Comparison of ENCODE assay signal across 28 cellular contexts in genomic region chr9:3743901-3744413, GRCh38.
"Had no signal": no experiment of that assay in that cellular context is flagged by ENCODE, and none has a peak within 500 bp of the region (broad histone marks: within the 10 kb centered on the region; RNA-seq: fewer than 3 reads in every experiment).

No MANE protein-coding gene starts in this region.

- DNase-seq: activated CD4-positive, alpha-beta memory T cell treated with anti-CD3 and anti-CD28 coated beads, Interleukin-2, amount 10 ng/mL, durations not matched to agents 7 days and 5 days; activated CD4-positive, alpha-beta T cell treated with anti-CD3 and anti-CD28 coated beads for 1 hour; activated CD4-positive, alpha-beta T cell treated with anti-CD3 and anti-CD28 coated beads for 4 hours; activated CD4-positive, alpha-beta T cell treated with anti-CD3 and anti-CD28 coated beads, Interleukin-2, amount 10 ng/mL, durations not matched to agents 7 days and 5 days; activated CD4-positive, alpha-beta T cell treated with anti-CD3 and anti-CD28 coated beads, Interleukin-2, amount 50 U/mL, for 4 hours; activated CD8-positive, alpha-beta memory T cell treated with anti-CD3 and anti-CD28 coated beads, Interleukin-2, amount 50 U/mL, for 48 hours; activated gamma-delta T cell; activated naive CD4-positive, alpha-beta T cell; activated naive CD4-positive, alpha-beta T cell treated with anti-CD3 and anti-CD28 coated beads, Interleukin-2, amount 10 ng/mL, durations not matched to agents 7 days and 5 days; activated naive CD8-positive, alpha-beta T cell treated with anti-CD3 and anti-CD28 coated beads, Interleukin-2, amount 10 ng/mL, durations not matched to agents 7 days and 5 days; activated T-cell treated with anti-CD3 and anti-CD28 coated beads for 4 hours; activated T-cell treated with anti-CD3 and anti-CD28 coated beads, Interleukin-2, amount 50 U/mL, for 24 hours; activated T-cell treated with anti-CD3 and anti-CD28 coated beads, Interleukin-2, amount 50 U/mL, for 72 hours; central memory CD4-positive, alpha-beta T cell; cerebellar nuclear complex; dorsolateral prefrontal cortex; effector memory CD4-positive, alpha-beta T cell; endodermal cell; foreskin fibroblast; head of caudate nucleus; T-helper 17 cell; T1000 had no signal

- H3K27me3 Mint-ChIP-seq: activated naive CD4-positive, alpha-beta T cell treated with anti-CD3 and anti-CD28 coated beads, Interleukin-2, amount 10 ng/mL, durations not matched to agents 7 days and 5 days; brain; dendritic cell treated with granulocyte-macrophage colony-stimulating factor and Interleukin-4, amounts not matched to agents 40 ng/mL and 50 ng/mL, for 4 days had no signal

- H3K27ac Mint-ChIP-seq: activated CD4-positive, alpha-beta memory T cell treated with anti-CD3 and anti-CD28 coated beads, Interleukin-2, amount 10 ng/mL, durations not matched to agents 7 days and 5 days; activated CD4-positive, alpha-beta T cell treated with anti-CD3 and anti-CD28 coated beads, Interleukin-2, amount 10 ng/mL, durations not matched to agents 7 days and 5 days; activated naive CD4-positive, alpha-beta T cell treated with anti-CD3 and anti-CD28 coated beads, Interleukin-2, amount 10 ng/mL, durations not matched to agents 7 days and 5 days; activated naive CD4-positive, alpha-beta T cell treated with anti-CD3 and anti-CD28 coated beads, Interleukin-2, amount 50 U/mL, for 72 hours; activated naive CD8-positive, alpha-beta T cell treated with anti-CD3 and anti-CD28 coated beads, Interleukin-2, amount 10 ng/mL, durations not matched to agents 7 days and 5 days; activated T-cell treated with anti-CD3 and anti-CD28 coated beads, Interleukin-2, amount 50 U/mL, for 24 hours; activated T-cell treated with anti-CD3 and anti-CD28 coated beads, Interleukin-2, amount 50 U/mL, for 72 hours; brain; dendritic cell treated with granulocyte-macrophage colony-stimulating factor and Interleukin-4, amounts not matched to agents 40 ng/mL and 50 ng/mL, for 4 days; endodermal cell; T-helper 17 cell; T-helper 2 cell treated with Interferon-gamma antibody and Interleukin-4, amounts not matched to agents 5 μg/mL and 100 μg/mL, for 36 hours; WTC11 had no signal

- H3K4me1 Mint-ChIP-seq: T-helper 17 cell had no signal

- ATAC-seq: activated naive CD4-positive, alpha-beta T cell treated with anti-CD3 and anti-CD28 coated beads, Interleukin-2, amount 50 U/mL, for 72 hours; activated T-cell treated with anti-CD3 and anti-CD28 coated beads, Interleukin-2, amount 50 U/mL, for 72 hours; esophagus mucosa; T-helper 17 cell; WTC11 had no signal

- H3K4me3 Mint-ChIP-seq: activated CD4-positive, alpha-beta memory T cell treated with anti-CD3 and anti-CD28 coated beads, Interleukin-2, amount 10 ng/mL, durations not matched to agents 7 days and 5 days; activated CD4-positive, alpha-beta T cell treated with anti-CD3 and anti-CD28 coated beads, Interleukin-2, amount 10 ng/mL, durations not matched to agents 7 days and 5 days; activated naive CD4-positive, alpha-beta T cell treated with anti-CD3 and anti-CD28 coated beads, Interleukin-2, amount 10 ng/mL, durations not matched to agents 7 days and 5 days; activated naive CD8-positive, alpha-beta T cell treated with anti-CD3 and anti-CD28 coated beads, Interleukin-2, amount 10 ng/mL, durations not matched to agents 7 days and 5 days; activated T-cell treated with anti-CD3 and anti-CD28 coated beads, Interleukin-2, amount 50 U/mL, for 24 hours; activated T-cell treated with anti-CD3 and anti-CD28 coated beads, Interleukin-2, amount 50 U/mL, for 72 hours; brain; dendritic cell treated with granulocyte-macrophage colony-stimulating factor and Interleukin-4, amounts not matched to agents 40 ng/mL and 50 ng/mL, for 4 days; endodermal cell; T-helper 17 cell; T-helper 2 cell treated with Interferon-gamma antibody and Interleukin-4, amounts not matched to agents 5 μg/mL and 100 μg/mL, for 36 hours; WTC11 had no signal

- H3K36me3 Mint-ChIP-seq: activated naive CD4-positive, alpha-beta T cell treated with anti-CD3 and anti-CD28 coated beads, Interleukin-2, amount 10 ng/mL, durations not matched to agents 7 days and 5 days; activated naive CD8-positive, alpha-beta T cell treated with anti-CD3 and anti-CD28 coated beads, Interleukin-2, amount 10 ng/mL, durations not matched to agents 7 days and 5 days; brain; WTC11 had no signal

- H3K9me3 Mint-ChIP-seq: activated CD4-positive, alpha-beta T cell treated with anti-CD3 and anti-CD28 coated beads, Interleukin-2, amount 10 ng/mL, durations not matched to agents 7 days and 5 days; activated naive CD4-positive, alpha-beta T cell treated with anti-CD3 and anti-CD28 coated beads, Interleukin-2, amount 10 ng/mL, durations not matched to agents 7 days and 5 days; dendritic cell treated with granulocyte-macrophage colony-stimulating factor and Interleukin-4, amounts not matched to agents 40 ng/mL and 50 ng/mL, for 4 days had no signal
